Comparison of ENCODE assay signal across 1 cellular context in genomic region chr16:578870-579405, GRCh38.
TF ChIP-seq lines count a peak whose summit lies in the region.

No MANE protein-coding gene starts in this region.

TF ChIP-seq in HEK293, 187 proteins besides CTCF, POLR2A, EP300 and RAD21 (continued from another document):
- no peak for TF ChIP-seq ZNF148 (tag by site-specific recombination; IDR thresholded peaks at IDR 0.05; ENCODE audit: borderline replicate concordance)
- no peak for TF ChIP-seq ZNF580 (tag by site-specific recombination; IDR thresholded peaks at IDR 0.05)
- TF ChIP-seq TSHZ1 (tag by site-specific recombination; IDR thresholded peaks at IDR 0.05; ENCODE audit: borderline replicate concordance): no peak
- TF ChIP-seq OVOL3 (tag by site-specific recombination; IDR thresholded peaks at IDR 0.05): no peak
- TF ChIP-seq KLF1 (tag by site-specific recombination; IDR thresholded peaks at IDR 0.05): peak; percentile 89
- TF ChIP-seq ZSCAN30 (tag by site-specific recombination; IDR thresholded peaks at IDR 0.05): peak; percentile 82
- TF ChIP-seq ZNF146 (tag by site-specific recombination; IDR thresholded peaks at IDR 0.05): no peak
- no peak for TF ChIP-seq ZNF311 (tag by site-specific recombination; IDR thresholded peaks at IDR 0.05; ENCODE audit: borderline replicate concordance)
